ENCODE assay signal across 8 cellular contexts in the genomic region with DNA sequence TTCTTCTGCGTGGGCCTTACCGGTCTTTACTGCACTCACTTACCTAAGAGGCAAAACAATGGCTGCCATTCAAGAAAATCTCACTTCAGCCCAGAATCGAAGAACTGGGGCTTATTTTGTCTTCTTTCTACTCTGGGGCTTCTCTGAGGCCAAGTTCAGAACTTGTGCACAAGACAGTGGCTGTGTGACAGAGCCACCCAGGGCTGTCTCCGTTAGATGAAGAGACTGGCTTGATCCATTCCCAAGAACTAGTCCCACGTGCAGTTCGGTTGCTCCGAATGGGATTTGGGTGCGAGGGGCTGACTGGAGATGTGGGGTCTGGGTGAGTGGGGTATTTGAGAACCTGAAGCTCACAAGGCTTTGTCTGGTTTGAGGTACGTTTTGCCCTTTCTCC. TPM values are rescaled to one million over a fixed set of nuclear protein-coding genes. Genes with fewer than 3 reads are reported as not detected.
DNase-seq lines count a peak whose midpoint lies in the region; ATAC-seq and TF ChIP-seq lines count a peak whose summit lies in the region.

No MANE protein-coding gene starts in this region.

- H3K27ac Mint-ChIP-seq in activated CD4-positive, alpha-beta T cell treated with anti-CD3 and anti-CD28 coated beads, Interleukin-2, amount 10 ng/mL, durations not matched to agents 24 days and 14 days: peak overlapping the region; percentile 84
- peak overlapping the region; percentile 89 for H3K27ac Mint-ChIP-seq in T-helper 17 cell

- H3K27me3 Mint-ChIP-seq in activated CD4-positive, alpha-beta T cell treated with anti-CD3 and anti-CD28 coated beads, Interleukin-2, amount 10 ng/mL, durations not matched to agents 24 days and 14 days: no peaks in the 10 kb centered on the region
- H3K27me3 Mint-ChIP-seq in T-helper 17 cell: no peaks in the 10 kb centered on the region

- H3K4me1 Mint-ChIP-seq in activated CD4-positive, alpha-beta T cell treated with anti-CD3 and anti-CD28 coated beads, Interleukin-2, amount 10 ng/mL, durations not matched to agents 24 days and 14 days: peaks cover 23% of the 10 kb centered on the region
- peaks cover 19% of the 10 kb centered on the region for H3K4me1 Mint-ChIP-seq in T-helper 17 cell

- no peaks in the 10 kb centered on the region for H3K9me3 ChIP-seq in T-helper 17 cell (ENCODE audit: control insufficient read depth, low read length, poor library complexity, severe bottlenecking)

- peaks cover 4% of the 10 kb centered on the region for H3K9me3 Mint-ChIP-seq in activated CD4-positive, alpha-beta T cell treated with anti-CD3 and anti-CD28 coated beads, Interleukin-2, amount 10 ng/mL, durations not matched to agents 24 days and 14 days

- intact Hi-C loops in activated CD4-positive, alpha-beta T cell treated with anti-CD3 and anti-CD28 coated beads, Interleukin-2, amount 10 ng/mL, durations not matched to agents 24 days and 14 days (cut with micrococcal nuclease): loop anchor here (1.0 to 5.0 kb wide), 6 partner anchors 30 to 389 kb away; no protein-coding TSS in a partner anchor

- H3K4me3 ChIP-seq in fibroblast of pulmonary artery (replicated peaks; ENCODE audit: low read depth, low read length): peak overlapping the region; percentile 75

- H3K4me3 Mint-ChIP-seq in activated CD4-positive, alpha-beta T cell treated with anti-CD3 and anti-CD28 coated beads, Interleukin-2, amount 10 ng/mL, durations not matched to agents 24 days and 14 days: peak overlapping the region; percentile 95
- H3K4me3 Mint-ChIP-seq in T-helper 17 cell: peak overlapping the region; percentile 96

- H3K36me3 Mint-ChIP-seq in activated CD4-positive, alpha-beta T cell treated with anti-CD3 and anti-CD28 coated beads, Interleukin-2, amount 10 ng/mL, durations not matched to agents 24 days and 14 days (ENCODE audit: low read depth): peaks cover 19% of the 10 kb centered on the region
- no peaks in the 10 kb centered on the region for H3K36me3 Mint-ChIP-seq in T-helper 17 cell (ENCODE audit: low read depth)

- DNase-seq in activated CD4-positive, alpha-beta T cell treated with anti-CD3 and anti-CD28 coated beads, Interleukin-2, amount 10 ng/mL, durations not matched to agents 24 days and 14 days: no peak
- no peak for DNase-seq in activated CD4-positive, alpha-beta T cell treated with anti-CD3 and anti-CD28 coated beads for 1 hour
- no peak for DNase-seq in T-helper 17 cell
- DNase-seq in fibroblast of pulmonary artery (ENCODE audit: low read depth): no peak
- peak; percentile 53 for DNase-seq in occipital lobe (lab: John Stamatoyannopoulos, UW)
- no peak for DNase-seq in NCI-H2227 treated with DMSO at 0.1 percent for 48 hours (lab: John Stamatoyannopoulos, UW)
- DNase-seq in NCI-H2171 (lab: John Stamatoyannopoulos, UW): no peak
- DNase-seq in 8988T: no peak

- no peak for ATAC-seq in T-helper 17 cell

- TF ChIP-seq CTCF in fibroblast of pulmonary artery (IDR thresholded peaks at IDR 0.05; ENCODE audit: low read length, missing control alignments): no peak

RNA-seq across cellular contexts. Expression of a gene that starts 0.8 kb away (rescaled TPM):
- 78.6 and 89.1 TPM in 2 replicates for total RNA-seq in activated CD4-positive, alpha-beta T cell treated with anti-CD3 and anti-CD28 coated beads, Interleukin-2, amount 10 ng/mL, durations not matched to agents 24 days and 14 days
- total RNA-seq in T-helper 17 cell (10 to 100 TPM; 71.5 to 77.0 TPM), occipital lobe (143 TPM)
